In the genomic region with DNA sequence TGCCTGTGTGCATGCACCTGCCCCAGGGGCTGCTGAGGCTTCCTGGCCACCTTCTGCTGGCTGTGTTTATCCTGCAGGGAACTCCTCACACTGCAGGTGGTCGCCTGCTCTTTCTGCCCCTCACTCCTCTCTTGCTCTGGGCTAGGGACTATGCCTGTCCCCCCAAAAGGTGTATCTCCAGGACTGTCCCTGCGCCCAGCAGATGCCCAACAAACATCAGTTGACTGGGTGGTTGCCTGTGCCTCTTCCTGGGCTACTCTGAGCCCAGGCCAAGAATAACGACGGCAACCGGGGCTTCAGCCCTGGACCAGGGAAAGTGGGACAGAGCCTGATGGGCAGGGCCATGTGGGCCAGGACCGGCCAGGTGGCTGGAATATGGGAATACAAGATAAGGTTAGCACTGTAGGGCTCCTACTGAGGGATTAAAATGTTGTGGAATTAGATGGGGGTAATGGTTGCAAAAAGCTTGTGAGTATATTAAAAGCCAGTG, we compare ENCODE assay signal across 10 cellular contexts. TPM values are rescaled to one million over a fixed set of nuclear protein-coding genes. Genes with fewer than 3 reads are reported as not detected.
DNase-seq lines count a peak whose midpoint lies in the region; ATAC-seq and TF ChIP-seq lines count a peak whose summit lies in the region.
"Had no signal": no experiment of that assay in that cellular context is flagged by ENCODE, and none has a peak within 500 bp of the region (broad histone marks: within the 10 kb centered on the region; RNA-seq: fewer than 3 reads in every experiment).

No MANE protein-coding gene starts in this region.

- no peaks in the 10 kb centered on the region for H3K9me3 ChIP-seq in ascending aorta
- no peaks in the 10 kb centered on the region for H3K9me3 ChIP-seq in muscle layer of duodenum (ENCODE audit: control insufficient read depth in 1 of 2, low read length in 2 of 2)
- H3K9me3 ChIP-seq in transverse colon, result no peaks in the 10 kb centered on the region
- no peaks in the 10 kb centered on the region for H3K9me3 ChIP-seq in heart left ventricle

- H3K27ac ChIP-seq in ascending aorta (peak overlapping the region; percentile 91 to 92), muscle layer of duodenum (ENCODE audit: low read length) (peak overlapping the region; percentile 76), transverse colon (peak overlapping the region; percentile 85 to 94 (median 89)), heart left ventricle (peak overlapping the region in 4 of 12 donors; percentile 20 to 83 (median 79))

- H3K4me3 ChIP-seq in ascending aorta, result no peak overlapping the region
- H3K4me3 ChIP-seq in muscle layer of duodenum (ENCODE audit: low read depth in 1 of 2, low read length in 2 of 2), result no peak overlapping the region
- H3K4me3 ChIP-seq in transverse colon, result no peak overlapping the region
- no peak overlapping the region for H3K4me3 ChIP-seq in heart left ventricle

- peaks cover 33% of the 10 kb centered on the region for H3K36me3 Mint-ChIP-seq in activated CD4-positive, alpha-beta T cell treated with anti-CD3 and anti-CD28 coated beads for 36 hours (ENCODE audit: low read depth)

- no peaks in the 10 kb centered on the region for H3K9me3 Mint-ChIP-seq in activated CD4-positive, alpha-beta T cell treated with anti-CD3 and anti-CD28 coated beads for 36 hours (ENCODE audit: low read depth)
- H3K9me3 Mint-ChIP-seq: activated T-helper 17 cell treated with anti-CD3 and anti-CD28 coated beads, Interleukin-2, amount 50 U/mL, for 72 hours had no signal

- H3K27me3 ChIP-seq in ascending aorta (no peaks in the 10 kb centered on the region), muscle layer of duodenum (ENCODE audit: low read depth, low read length) (no peaks in the 10 kb centered on the region), transverse colon (no peaks in the 10 kb centered on the region), heart left ventricle (no peaks in the 10 kb centered on the region)

- ATAC-seq in activated CD4-positive, alpha-beta T cell treated with anti-CD3 and anti-CD28 coated beads for 36 hours, result no peak
- ATAC-seq in heart left ventricle (no peak), HG02678 (IDR thresholded peaks at IDR 0.05; ENCODE audit: unreplicated experiment) (no peak)

- TF ChIP-seq EP300 in transverse colon (IDR thresholded peaks at IDR 0.05; ENCODE audit: low read depth), result no peak

- no peak for TF ChIP-seq CTCF in ascending aorta (IDR thresholded peaks at IDR 0.05)
- no peak for TF ChIP-seq CTCF in transverse colon (IDR thresholded peaks at IDR 0.05)
- no peak for TF ChIP-seq CTCF in heart left ventricle (IDR thresholded peaks at IDR 0.05)

- WGBS in transverse colon (ENCODE audit: low coverage in 1 of 2), 2 donors, result 88 to 93% methylated on average over 3 to 6 of the region's 6 CpGs
- WGBS in heart left ventricle, 4 donors, result 81 to 95% (median 92%) methylated on average over 5 to 6 of the region's 6 CpGs

- intact Hi-C loops in activated CD4-positive, alpha-beta T cell treated with anti-CD3 and anti-CD28 coated beads for 36 hours (cut with DNase I, micrococcal nuclease), result loop anchor here in 1 of 2 experiments (2.0 kb wide), 1 partner anchor 55 kb away; the partner anchor contains the start of gene VAC14
- intact Hi-C loops in ascending aorta (cut with DNase I), result loop anchor here (1.0 to 10.0 kb wide), 6 partner anchors 30 to 218 kb away; no protein-coding TSS in a partner anchor
- intact Hi-C loops in transverse colon (cut with DNase I; ENCODE audit: low total_unique reads), result no loop called here
- intact Hi-C loops in heart left ventricle (cut with DNase I), result no loop called here

- peaks cover 51% of the 10 kb centered on the region for H3K4me1 Mint-ChIP-seq in activated CD4-positive, alpha-beta T cell treated with anti-CD3 and anti-CD28 coated beads for 36 hours

- no peaks in the 10 kb centered on the region for H3K27me3 Mint-ChIP-seq in activated CD4-positive, alpha-beta T cell treated with anti-CD3 and anti-CD28 coated beads for 36 hours
- H3K27me3 Mint-ChIP-seq: activated T-helper 17 cell treated with anti-CD3 and anti-CD28 coated beads, Interleukin-2, amount 50 U/mL, for 72 hours had no signal

- peaks cover 0 to 14% of the 10 kb centered on the region in 2 donors for H3K36me3 ChIP-seq in ascending aorta
- peaks cover 4 to 11% of the 10 kb centered on the region in 2 donors for H3K36me3 ChIP-seq in muscle layer of duodenum (ENCODE audit: control insufficient read depth in 1 of 2, insufficient read depth in 2 of 2, low read length in 2 of 2)
- H3K36me3 ChIP-seq in transverse colon, result no peaks in the 10 kb centered on the region
- H3K36me3 ChIP-seq in heart left ventricle, result peaks cover 0 to 43% (median 0%) of the 10 kb centered on the region in 9 donors

- peak overlapping the region; percentile 88 for H3K27ac Mint-ChIP-seq in activated CD4-positive, alpha-beta T cell treated with anti-CD3 and anti-CD28 coated beads for 36 hours

- CTCF ChIA-PET in activated CD4-positive, alpha-beta T cell treated with anti-CD3 and anti-CD28 coated beads for 36 hours (lab: Charles Lee), result interaction anchor here (0.9 to 1.6 kb wide), 2 partner anchors 26 kb away, joined by 3 to 5 read pairs; no protein-coding TSS in a partner anchor

- H3K4me1 ChIP-seq in ascending aorta (peaks cover 13 to 37% of the 10 kb centered on the region in 2 donors), muscle layer of duodenum (ENCODE audit: control insufficient read depth in 1 of 2, insufficient read depth in 2 of 2, low read length in 2 of 2) (peaks cover 16 to 34% of the 10 kb centered on the region in 2 donors), transverse colon (peaks cover 35 to 60% (median 49%) of the 10 kb centered on the region in 4 donors), heart left ventricle (peaks cover 5 to 65% (median 38%) of the 10 kb centered on the region in 12 donors)

- no peak overlapping the region for H3K4me3 Mint-ChIP-seq in activated CD4-positive, alpha-beta T cell treated with anti-CD3 and anti-CD28 coated beads for 36 hours

- no peak for DNase-seq in activated CD4-positive, alpha-beta T cell treated with anti-CD3 and anti-CD28 coated beads for 36 hours
- DNase-seq in activated CD4-positive, alpha-beta T cell treated with anti-CD3 and anti-CD28 coated beads, Interleukin-2, amount 50 U/mL, for 48 hours, result no peak
- DNase-seq in ascending aorta (ENCODE audit: low spot score in 2 of 2), result no peak
- DNase-seq in transverse colon, result no peak
- DNase-seq in heart left ventricle, result no peak
- DNase-seq in GF-D8 (lab: John Stamatoyannopoulos, UW), result no peak
- DNase-seq: NCI-H187 had no signal

- in situ Hi-C loops in transverse colon (cut with MboI; ENCODE audit: low pct_ligation_motif_present in 1 of 4, low pct_unique_long_range_greater_than_20kb in 1 of 4, low sequenced_read_pairs in 3 of 4), result no loop called here

- POLR2A ChIA-PET in activated CD4-positive, alpha-beta T cell treated with anti-CD3 and anti-CD28 coated beads for 36 hours (lab: Charles Lee), result no interaction called here

- no peak for TF ChIP-seq POLR2A in transverse colon (IDR thresholded peaks at IDR 0.05)
- no peak for TF ChIP-seq POLR2A in heart left ventricle (IDR thresholded peaks at IDR 0.05)

RNA-seq across cellular contexts. Expression of gene VAC14, which starts 55.4 kb away (rescaled TPM):
- total RNA-seq in activated CD4-positive, alpha-beta T cell treated with anti-CD3 and anti-CD28 coated beads for 36 hours, result 10 to 100 TPM; 24.8 to 26.2 TPM
- total RNA-seq in ascending aorta (75.1 TPM), transverse colon (100 to 1,000 TPM in 1 of 4 donors, 10 to 100 TPM in 3; 37.2 to 270 (median 64.3) TPM), heart left ventricle (10 to 100 TPM; 13.9 to 48.0 (median 24.4) TPM)
- 10 to 100 TPM; 26.1 to 36.6 TPM for polyA plus RNA-seq in heart left ventricle

RNA-seq across cellular contexts. Expression of gene MTSS2, which starts 59.7 kb away (rescaled TPM):
- total RNA-seq in activated CD4-positive, alpha-beta T cell treated with anti-CD3 and anti-CD28 coated beads for 36 hours, result 1 to 10 TPM; 1.6 to 3.5 TPM
- total RNA-seq in ascending aorta, result 98.6 TPM
- 100 to 1,000 TPM in 1 of 4 donors, 10 to 100 TPM in 3; 13.9 to 149 (median 33.8) TPM for total RNA-seq in transverse colon
- 10 to 100 TPM; 51.9 to 90.9 (median 72.2) TPM for total RNA-seq in heart left ventricle
- 10 to 100 TPM; 58.8 to 97.1 TPM for polyA plus RNA-seq in heart left ventricle
